8 cellular contexts compared by ENCODE assay signal in genomic region chr6:46011241-46012085, GRCh38.
DNase-seq lines count a peak whose midpoint lies in the region; ATAC-seq and TF ChIP-seq lines count a peak whose summit lies in the region.

No MANE protein-coding gene starts in this region.

- H3K27me3 ChIP-seq in duodenal mucosa (ENCODE audit: control insufficient read depth in 1 of 2, insufficient read depth in 2 of 2, low read length in 2 of 2), result peaks cover 0 to 5% of the 10 kb centered on the region in 2 donors

- no peaks in the 10 kb centered on the region for H3K36me3 ChIP-seq in duodenal mucosa (ENCODE audit: control insufficient read depth in 1 of 2, insufficient read depth in 2 of 2, low read length in 2 of 2)

- H3K9me3 ChIP-seq in duodenal mucosa (ENCODE audit: control insufficient read depth in 1 of 2, low read length in 2 of 2), result no peaks in the 10 kb centered on the region

- H3K4me3 ChIP-seq in duodenal mucosa (ENCODE audit: low read depth in 1 of 2, low read length in 2 of 2) (peak overlapping the region; percentile 4 to 44), coronary artery (no peak overlapping the region)

- DNase-seq in T-helper 22 cell (ENCODE audit: low read depth), result peak; percentile 56
- DNase-seq in stimulated activated CD4-positive, alpha-beta T cell treated with anti-CD3 and anti-CD28 coated beads, Interleukin-2, amount 100 ng/mL, for 24 hours, result peak; percentile 47 to 60
- no peak for DNase-seq in midbrain (lab: John Stamatoyannopoulos, UW)
- no peak for DNase-seq in coronary artery (ENCODE audit: low spot score)
- DNase-seq in SHP77 (lab: John Stamatoyannopoulos, UW), result no peak

- peaks cover 23 to 25% of the 10 kb centered on the region in 2 donors for H3K4me1 ChIP-seq in duodenal mucosa (ENCODE audit: control insufficient read depth in 1 of 2, insufficient read depth in 2 of 2, low read length in 2 of 2)

- H3K27ac ChIP-seq in duodenal mucosa (ENCODE audit: low read depth, low read length) (peak overlapping the region; percentile 38), coronary artery (no peak overlapping the region)

- no peak for TF ChIP-seq CTCF in coronary artery (IDR thresholded peaks at IDR 0.05)

- ATAC-seq in GM18508 (IDR thresholded peaks at IDR 0.05; ENCODE audit: insufficient read depth, unreplicated experiment), result peak; percentile 89
- ATAC-seq in HG02885 (IDR thresholded peaks at IDR 0.05; ENCODE audit: poor library complexity, unreplicated experiment), result peak; percentile 92

- peak overlapping the region; percentile 28 to 43 for H3K9ac ChIP-seq in duodenal mucosa (ENCODE audit: low read depth in 1 of 2, low read length in 2 of 2)

Comparison
In these comparisons a context has a peak if more than half of its experiments do, and no peak if none do; other contexts are left out.
1. DNase-seq: peak in T-helper 22 cell (single experiment) and stimulated activated CD4-positive, alpha-beta T cell treated with anti-CD3 and anti-CD28 coated beads, Interleukin-2, amount 100 ng/mL, for 24 hours (2 of 2); none in midbrain (single experiment), coronary artery (single experiment) and SHP77 (0 of 2).